1 cellular context compared by ENCODE assay signal in the genomic region with DNA sequence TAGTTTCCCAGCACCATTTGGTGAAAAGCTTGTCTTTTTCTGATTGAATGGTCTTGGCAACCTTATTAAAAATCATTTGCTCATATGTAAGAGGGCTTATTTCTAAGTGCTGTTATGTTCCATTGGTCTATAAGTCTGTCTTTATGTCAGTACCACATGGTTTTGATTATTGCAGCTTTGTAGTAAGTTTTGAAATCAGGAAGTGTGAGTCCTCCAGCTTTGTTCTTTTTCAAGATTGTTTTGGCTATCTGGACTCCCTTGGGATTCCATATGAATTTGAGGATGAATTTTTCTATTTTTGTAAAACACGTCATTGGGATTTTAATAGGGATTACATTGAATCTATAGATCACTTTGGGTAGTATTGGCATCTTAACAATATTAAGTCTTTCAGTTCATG.
TF ChIP-seq lines count a peak whose summit lies in the region.

No MANE protein-coding gene starts in this region.

TF ChIP-seq in WTC11, 78 proteins besides CTCF, POLR2A, EP300 and RAD21 (continued from another document):
- TF ChIP-seq, protein P1, sequence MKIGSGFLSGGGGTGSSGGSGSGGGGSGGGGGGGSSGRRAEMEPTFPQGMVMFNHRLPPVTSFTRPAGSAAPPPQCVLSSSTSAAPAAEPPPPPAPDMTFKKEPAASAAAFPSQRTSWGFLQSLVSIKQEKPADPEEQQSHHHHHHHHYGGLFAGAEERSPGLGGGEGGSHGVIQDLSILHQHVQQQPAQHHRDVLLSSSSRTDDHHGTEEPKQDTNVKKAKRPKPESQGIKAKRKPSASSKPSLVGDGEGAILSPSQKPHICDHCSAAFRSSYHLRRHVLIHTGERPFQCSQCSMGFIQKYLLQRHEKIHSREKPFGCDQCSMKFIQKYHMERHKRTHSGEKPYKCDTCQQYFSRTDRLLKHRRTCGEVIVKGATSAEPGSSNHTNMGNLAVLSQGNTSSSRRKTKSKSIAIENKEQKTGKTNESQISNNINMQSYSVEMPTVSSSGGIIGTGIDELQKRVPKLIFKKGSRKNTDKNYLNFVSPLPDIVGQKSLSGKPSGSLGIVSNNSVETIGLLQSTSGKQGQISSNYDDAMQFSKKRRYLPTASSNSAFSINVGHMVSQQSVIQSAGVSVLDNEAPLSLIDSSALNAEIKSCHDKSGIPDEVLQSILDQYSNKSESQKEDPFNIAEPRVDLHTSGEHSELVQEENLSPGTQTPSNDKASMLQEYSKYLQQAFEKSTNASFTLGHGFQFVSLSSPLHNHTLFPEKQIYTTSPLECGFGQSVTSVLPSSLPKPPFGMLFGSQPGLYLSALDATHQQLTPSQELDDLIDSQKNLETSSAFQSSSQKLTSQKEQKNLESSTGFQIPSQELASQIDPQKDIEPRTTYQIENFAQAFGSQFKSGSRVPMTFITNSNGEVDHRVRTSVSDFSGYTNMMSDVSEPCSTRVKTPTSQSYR (CRISPR knock-in tag; IDR thresholded peaks at IDR 0.05) = no peak
- TF ChIP-seq, protein P2, sequence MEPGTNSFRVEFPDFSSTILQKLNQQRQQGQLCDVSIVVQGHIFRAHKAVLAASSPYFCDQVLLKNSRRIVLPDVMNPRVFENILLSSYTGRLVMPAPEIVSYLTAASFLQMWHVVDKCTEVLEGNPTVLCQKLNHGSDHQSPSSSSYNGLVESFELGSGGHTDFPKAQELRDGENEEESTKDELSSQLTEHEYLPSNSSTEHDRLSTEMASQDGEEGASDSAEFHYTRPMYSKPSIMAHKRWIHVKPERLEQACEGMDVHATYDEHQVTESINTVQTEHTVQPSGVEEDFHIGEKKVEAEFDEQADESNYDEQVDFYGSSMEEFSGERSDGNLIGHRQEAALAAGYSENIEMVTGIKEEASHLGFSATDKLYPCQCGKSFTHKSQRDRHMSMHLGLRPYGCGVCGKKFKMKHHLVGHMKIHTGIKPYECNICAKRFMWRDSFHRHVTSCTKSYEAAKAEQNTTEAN (CRISPR knock-in tag; IDR thresholded peaks at IDR 0.05) = no peak
- TF ChIP-seq TCF7 (CRISPR knock-in tag; IDR thresholded peaks at IDR 0.05; ENCODE audit: low read depth) = no peak
